Comparison of ENCODE assay signal across 9 cellular contexts in genomic region chr10:52951819-52952218, GRCh38.
A peak's percentile ranks its signal among the peaks of the same experiment; 100 is the strongest.
DNase-seq lines count a peak whose midpoint lies in the region; TF ChIP-seq lines count a peak whose summit lies in the region.
"Had no signal": no experiment of that assay in that cellular context is flagged by ENCODE, and none has a peak within 500 bp of the region (broad histone marks: within the 10 kb centered on the region; RNA-seq: fewer than 3 reads in every experiment).

No MANE protein-coding gene starts in this region.

- H4K91ac ChIP-seq in H9 (ENCODE audit: insufficient read length, low read depth, low read length): no peak overlapping the region

- H4K5ac ChIP-seq in H9 (ENCODE audit: insufficient read length, low read depth, low read length): no peak overlapping the region

- no peaks in the 10 kb centered on the region for H4K20me1 ChIP-seq in H9 (ENCODE audit: control insufficient read depth, insufficient read depth, insufficient read length)
- H4K20me1 ChIP-seq: BLaER1 had no signal

- no peak overlapping the region for H3K56ac ChIP-seq in H9 (ENCODE audit: insufficient read length, low read depth, low read length)

- peaks cover 18 to 40% (median 26%) of the 10 kb centered on the region in 3 experiments for H3K36me3 Mint-ChIP-seq in H9 (ENCODE audit: insufficient read depth in 1 of 3, low read depth in 3 of 3)

- no peak overlapping the region for H2BK12ac ChIP-seq in H9 (ENCODE audit: insufficient read length, low read depth, low read length)

- H3T11ph ChIP-seq in H9 (ENCODE audit: low read length): no peak overlapping the region

- H3K9me3 Mint-ChIP-seq in H9: peaks cover 6 to 13% of the 10 kb centered on the region in 2 experiments

- H3K23me2 ChIP-seq in H9 (ENCODE audit: insufficient read length, low read depth, low read length, poor library complexity, severe bottlenecking): no peaks in the 10 kb centered on the region

- no peak overlapping the region for H3K14ac ChIP-seq in H9 (ENCODE audit: insufficient read depth, low read length)

- in situ Hi-C loops in brain microvascular endothelial cell (cut with HindIII; ENCODE audit: low pct_ligation_motif_present, low sequenced_read_pairs): no loop called here

- DNase-seq in SKM-1 treated with dmso at 0.1 percent for 144 hours (lab: John Stamatoyannopoulos, UW; ENCODE audit: unreplicated experiment) (peak; percentile 10), SKM-1 (lab: John Stamatoyannopoulos, UW; ENCODE audit: unreplicated experiment) (no peak), H9 (peak; percentile 82), LHCN-M2 (ENCODE audit: low read depth) (peak; percentile 1), brain microvascular endothelial cell (peak; percentile 18), midbrain (lab: John Stamatoyannopoulos, UW) (peak; percentile 6), GOT3 (lab: John Stamatoyannopoulos, UW) (no peak)
- no peak for DNase-seq in activated CD8-positive, alpha-beta memory T cell treated with anti-CD3 and anti-CD28 coated beads for 24 hours

- no peaks in the 10 kb centered on the region for H3K79me1 ChIP-seq in H9 (ENCODE audit: insufficient read depth, low read depth, low read length, poor library complexity, severe bottlenecking)

- H3K27me3 ChIP-seq in H9 (ENCODE audit: insufficient read depth, low read length) (no peaks in the 10 kb centered on the region), brain microvascular endothelial cell (replicated peaks) (no peaks in the 10 kb centered on the region)
- H3K27me3 ChIP-seq: BLaER1 had no signal

- no peak overlapping the region for H3K23ac ChIP-seq in H9 (ENCODE audit: insufficient read length, low read depth, low read length)

- peaks cover 15 to 28% of the 10 kb centered on the region in 2 experiments for H3K4me1 Mint-ChIP-seq in H9

- TF ChIP-seq CTCF in H9 (conservative IDR thresholded peaks at IDR 0.05) (peak; percentile 86), brain microvascular endothelial cell (IDR thresholded peaks at IDR 0.05; ENCODE audit: low read depth, low read length, missing control alignments) (peak; percentile 49)

- H3K27ac ChIP-seq in H9 (ENCODE audit: insufficient read length, low read depth, low read length) (no peak overlapping the region), brain microvascular endothelial cell (no peak overlapping the region)
- H3K27ac ChIP-seq: BLaER1 had no signal

- H3K79me2 ChIP-seq in H9 (ENCODE audit: insufficient read depth, low read length): no peaks in the 10 kb centered on the region

- WGBS in H9 (ENCODE audit: extremely low coverage, insufficient read length, low lambda C conversion rate): no CpG with 5 or more reads among the region's 5 CpGs

- H3K4me3 ChIP-seq in brain microvascular endothelial cell (ENCODE audit: low read depth, low read length): no peak overlapping the region
- H3K4me3 ChIP-seq: BLaER1 had no signal

- H3K27me3 Mint-ChIP-seq in H9 (ENCODE audit: low read depth): peaks cover 1% of the 10 kb centered on the region; the same call in 1 of the 2 replicates

- no peak overlapping the region for H3K4ac ChIP-seq in H9 (ENCODE audit: low read depth, low read length)

- H2BK20ac ChIP-seq in H9 (ENCODE audit: low read depth, low read length, poor library complexity, severe bottlenecking): no peak overlapping the region

- H3K36me3 ChIP-seq in brain microvascular endothelial cell (replicated peaks): no peaks in the 10 kb centered on the region
- H3K36me3 ChIP-seq: BLaER1 had no signal

- no peak overlapping the region for H2BK120ac ChIP-seq in H9 (ENCODE audit: low read depth, low read length, poor library complexity, severe bottlenecking)

- peak overlapping the region in 2 of 3 experiments; percentile 40 to 88; a peak in 3 of 7 replicates for H3K27ac Mint-ChIP-seq in H9

- no peak overlapping the region for H3K4me3 Mint-ChIP-seq in H9

- H2BK15ac ChIP-seq in H9 (ENCODE audit: low read depth, low read length): no peak overlapping the region

- H3K4me1 ChIP-seq in H9 (ENCODE audit: insufficient read depth, low read length): peaks cover 4% of the 10 kb centered on the region; the same call in 1 of the 2 replicates
- H3K4me1 ChIP-seq: BLaER1 had no signal

- no peaks in the 10 kb centered on the region for H3K9me3 ChIP-seq in H9 (ENCODE audit: control insufficient read depth, low read depth, low read length)
- H3K9me3 ChIP-seq: BLaER1 had no signal

- H3K9ac ChIP-seq in H9 (ENCODE audit: extremely low read depth, insufficient read length, low read length): no peak overlapping the region
- H3K9ac ChIP-seq: BLaER1 had no signal

- no peak overlapping the region for H2AK5ac ChIP-seq in H9 (ENCODE audit: insufficient read length, low read length)

- no peak overlapping the region for H3K18ac ChIP-seq in H9 (ENCODE audit: insufficient read length, low read depth, low read length)

- no peak overlapping the region for H4K8ac ChIP-seq in H9 (replicated peaks; ENCODE audit: insufficient read length, low read depth, low read length)

- no peak overlapping the region for H2AFZ ChIP-seq in H9 (ENCODE audit: low read length)

- H2BK5ac ChIP-seq in H9 (ENCODE audit: insufficient read length, low read length): no peak overlapping the region

- H3K4me2 ChIP-seq in H9 (ENCODE audit: insufficient read depth, insufficient read length, low read length): no peak overlapping the region
- H3K4me2 ChIP-seq: BLaER1 had no signal

Comparison
In these comparisons a context has a peak if more than half of its experiments do, and no peak if none do; other contexts are left out.
1. DNase-seq: peak in SKM-1 treated with dmso at 0.1 percent for 144 hours (single experiment), H9 (single experiment), LHCN-M2 (single experiment), brain microvascular endothelial cell (single experiment) and midbrain (single experiment); none in SKM-1 (single experiment), GOT3 (single experiment) and activated CD8-positive, alpha-beta memory T cell treated with anti-CD3 and anti-CD28 coated beads for 24 hours (single experiment).